ENCODE assay signal across 1 cellular context in the genomic region with DNA sequence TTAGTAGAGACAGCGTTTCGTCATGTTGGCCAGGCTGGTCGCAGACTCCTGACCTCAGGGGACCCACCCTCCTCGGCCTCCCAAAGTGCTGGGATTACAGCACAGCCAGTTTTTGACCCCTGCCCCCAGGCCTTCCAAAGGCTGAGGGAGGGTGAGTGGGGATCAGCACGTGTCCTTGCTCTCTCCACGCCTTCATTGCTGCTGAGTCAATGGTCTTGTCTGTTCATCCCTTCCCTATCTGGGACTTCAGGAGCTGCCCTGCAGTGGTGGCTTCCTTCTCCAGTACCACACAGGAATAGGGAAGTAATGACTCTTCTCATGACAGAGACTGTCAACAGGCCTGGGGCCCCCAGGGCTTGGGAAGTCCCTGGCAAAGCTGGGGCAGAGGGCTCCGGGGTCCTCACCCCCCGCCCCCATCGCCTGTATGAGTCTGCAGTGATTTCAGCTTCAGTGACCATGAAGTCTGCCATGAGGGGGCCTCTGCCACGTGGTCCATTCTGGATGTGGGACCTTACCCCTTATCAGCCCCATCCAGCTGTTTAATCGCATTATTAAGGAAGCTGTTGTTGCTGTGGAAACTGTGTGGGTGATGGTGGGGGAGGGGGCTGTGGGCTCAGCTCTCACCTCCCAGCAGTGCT.
TF ChIP-seq lines count a peak whose summit lies in the region.

No MANE protein-coding gene starts in this region.

TF ChIP-seq in HepG2, 621 proteins besides CTCF, POLR2A, EP300 and RAD21 (continued from another document and continues in another):
- TF ChIP-seq RXRA (CRISPR knock-in tag; IDR thresholded peaks at IDR 0.05) = peak; percentile 98
- no peak for TF ChIP-seq SRF (IDR thresholded peaks at IDR 0.05; ENCODE audit: low read depth, low read length)
- no peak for TF ChIP-seq ZNF616 (CRISPR knock-in tag; IDR thresholded peaks at IDR 0.05; ENCODE audit: low read depth)
- no peak for TF ChIP-seq SMC3 (IDR thresholded peaks at IDR 0.05; ENCODE audit: low read length)
- TF ChIP-seq, protein P1, sequence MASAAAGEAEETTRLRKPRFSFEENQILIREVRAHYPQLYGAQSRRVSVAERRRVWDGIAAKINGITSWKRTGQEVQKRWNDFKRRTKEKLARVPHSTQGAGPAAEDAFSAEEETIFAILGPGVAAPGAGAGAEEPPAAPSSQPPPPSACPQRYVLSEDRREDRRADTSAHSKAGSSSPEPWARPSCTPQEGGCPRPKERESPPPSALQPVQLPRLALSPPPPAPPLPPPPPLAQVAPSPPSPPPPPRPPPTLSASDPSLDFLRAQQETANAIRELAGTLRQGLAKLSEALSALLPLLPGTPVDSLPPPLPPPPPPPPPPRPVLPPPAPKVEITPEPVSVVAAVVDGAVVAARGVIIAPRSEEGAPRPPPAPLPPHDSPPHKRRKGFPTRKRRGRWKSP (CRISPR knock-in tag; IDR thresholded peaks at IDR 0.05) = no peak
- TF ChIP-seq ZNF670 (CRISPR knock-in tag; IDR thresholded peaks at IDR 0.05; ENCODE audit: borderline replicate concordance) = no peak
- TF ChIP-seq KDM1A (CRISPR knock-in tag; IDR thresholded peaks at IDR 0.05) = no peak
- TF ChIP-seq ZNF232 (CRISPR knock-in tag; IDR thresholded peaks at IDR 0.05; ENCODE audit: borderline replicate concordance) = 0 out of 2 replicates have a peak, but pooled peaks have one; percentile 26
- TF ChIP-seq, protein P2, sequence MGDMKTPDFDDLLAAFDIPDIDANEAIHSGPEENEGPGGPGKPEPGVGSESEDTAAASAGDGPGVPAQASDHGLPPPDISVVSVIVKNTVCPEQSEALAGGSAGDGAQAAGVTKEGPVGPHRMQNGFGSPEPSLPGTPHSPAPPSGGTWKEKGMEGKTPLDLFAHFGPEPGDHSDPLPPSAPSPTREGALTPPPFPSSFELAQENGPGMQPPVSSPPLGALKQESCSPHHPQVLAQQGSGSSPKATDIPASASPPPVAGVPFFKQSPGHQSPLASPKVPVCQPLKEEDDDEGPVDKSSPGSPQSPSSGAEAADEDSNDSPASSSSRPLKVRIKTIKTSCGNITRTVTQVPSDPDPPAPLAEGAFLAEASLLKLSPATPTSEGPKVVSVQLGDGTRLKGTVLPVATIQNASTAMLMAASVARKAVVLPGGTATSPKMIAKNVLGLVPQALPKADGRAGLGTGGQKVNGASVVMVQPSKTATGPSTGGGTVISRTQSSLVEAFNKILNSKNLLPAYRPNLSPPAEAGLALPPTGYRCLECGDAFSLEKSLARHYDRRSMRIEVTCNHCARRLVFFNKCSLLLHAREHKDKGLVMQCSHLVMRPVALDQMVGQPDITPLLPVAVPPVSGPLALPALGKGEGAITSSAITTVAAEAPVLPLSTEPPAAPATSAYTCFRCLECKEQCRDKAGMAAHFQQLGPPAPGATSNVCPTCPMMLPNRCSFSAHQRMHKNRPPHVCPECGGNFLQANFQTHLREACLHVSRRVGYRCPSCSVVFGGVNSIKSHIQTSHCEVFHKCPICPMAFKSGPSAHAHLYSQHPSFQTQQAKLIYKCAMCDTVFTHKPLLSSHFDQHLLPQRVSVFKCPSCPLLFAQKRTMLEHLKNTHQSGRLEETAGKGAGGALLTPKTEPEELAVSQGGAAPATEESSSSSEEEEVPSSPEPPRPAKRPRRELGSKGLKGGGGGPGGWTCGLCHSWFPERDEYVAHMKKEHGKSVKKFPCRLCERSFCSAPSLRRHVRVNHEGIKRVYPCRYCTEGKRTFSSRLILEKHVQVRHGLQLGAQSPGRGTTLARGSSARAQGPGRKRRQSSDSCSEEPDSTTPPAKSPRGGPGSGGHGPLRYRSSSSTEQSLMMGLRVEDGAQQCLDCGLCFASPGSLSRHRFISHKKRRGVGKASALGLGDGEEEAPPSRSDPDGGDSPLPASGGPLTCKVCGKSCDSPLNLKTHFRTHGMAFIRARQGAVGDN (CRISPR knock-in tag; IDR thresholded peaks at IDR 0.05) = peak; percentile 93
- no peak; the same call in 1 of the 2 replicates for TF ChIP-seq NFYB (CRISPR knock-in tag; IDR thresholded peaks at IDR 0.05)
- no peak for TF ChIP-seq HCFC1 (IDR thresholded peaks at IDR 0.05; ENCODE audit: low read depth, low read length)
- no peak for TF ChIP-seq MLLT10 (CRISPR knock-in tag; IDR thresholded peaks at IDR 0.05)
- TF ChIP-seq SP4 (CRISPR knock-in tag; IDR thresholded peaks at IDR 0.05) = peak; percentile 51; the same call in 1 of the 2 replicates
- TF ChIP-seq REXO4 (CRISPR knock-in tag; IDR thresholded peaks at IDR 0.05; ENCODE audit: borderline replicate concordance) = no peak
- TF ChIP-seq MIXL1 (CRISPR knock-in tag; IDR thresholded peaks at IDR 0.05) = no peak
- no peak for TF ChIP-seq DNMT3B (CRISPR knock-in tag; conservative IDR thresholded peaks at IDR 0.05)
- TF ChIP-seq, protein P3, sequence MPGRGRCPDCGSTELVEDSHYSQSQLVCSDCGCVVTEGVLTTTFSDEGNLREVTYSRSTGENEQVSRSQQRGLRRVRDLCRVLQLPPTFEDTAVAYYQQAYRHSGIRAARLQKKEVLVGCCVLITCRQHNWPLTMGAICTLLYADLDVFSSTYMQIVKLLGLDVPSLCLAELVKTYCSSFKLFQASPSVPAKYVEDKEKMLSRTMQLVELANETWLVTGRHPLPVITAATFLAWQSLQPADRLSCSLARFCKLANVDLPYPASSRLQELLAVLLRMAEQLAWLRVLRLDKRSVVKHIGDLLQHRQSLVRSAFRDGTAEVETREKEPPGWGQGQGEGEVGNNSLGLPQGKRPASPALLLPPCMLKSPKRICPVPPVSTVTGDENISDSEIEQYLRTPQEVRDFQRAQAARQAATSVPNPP (CRISPR knock-in tag; IDR thresholded peaks at IDR 0.05) = no peak
- TF ChIP-seq ZNF83 (CRISPR knock-in tag; IDR thresholded peaks at IDR 0.05; ENCODE audit: borderline replicate concordance) = no peak
- peak; percentile 48 for TF ChIP-seq GABPB1 (CRISPR knock-in tag; IDR thresholded peaks at IDR 0.05)
- TF ChIP-seq SP5 (CRISPR knock-in tag; IDR thresholded peaks at IDR 0.05; ENCODE audit: borderline replicate concordance, low read depth) = peak; percentile 63; the same call in 1 of the 2 replicates
- peak; percentile 31; the same call in 1 of the 2 replicates for TF ChIP-seq POGZ (CRISPR knock-in tag; IDR thresholded peaks at IDR 0.05)
- no peak for TF ChIP-seq PLRG1 (conservative IDR thresholded peaks at IDR 0.05)
- TF ChIP-seq, protein P4, sequence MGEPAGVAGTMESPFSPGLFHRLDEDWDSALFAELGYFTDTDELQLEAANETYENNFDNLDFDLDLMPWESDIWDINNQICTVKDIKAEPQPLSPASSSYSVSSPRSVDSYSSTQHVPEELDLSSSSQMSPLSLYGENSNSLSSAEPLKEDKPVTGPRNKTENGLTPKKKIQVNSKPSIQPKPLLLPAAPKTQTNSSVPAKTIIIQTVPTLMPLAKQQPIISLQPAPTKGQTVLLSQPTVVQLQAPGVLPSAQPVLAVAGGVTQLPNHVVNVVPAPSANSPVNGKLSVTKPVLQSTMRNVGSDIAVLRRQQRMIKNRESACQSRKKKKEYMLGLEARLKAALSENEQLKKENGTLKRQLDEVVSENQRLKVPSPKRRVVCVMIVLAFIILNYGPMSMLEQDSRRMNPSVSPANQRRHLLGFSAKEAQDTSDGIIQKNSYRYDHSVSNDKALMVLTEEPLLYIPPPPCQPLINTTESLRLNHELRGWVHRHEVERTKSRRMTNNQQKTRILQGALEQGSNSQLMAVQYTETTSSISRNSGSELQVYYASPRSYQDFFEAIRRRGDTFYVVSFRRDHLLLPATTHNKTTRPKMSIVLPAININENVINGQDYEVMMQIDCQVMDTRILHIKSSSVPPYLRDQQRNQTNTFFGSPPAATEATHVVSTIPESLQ (CRISPR knock-in tag; conservative IDR thresholded peaks at IDR 0.05) = no peak
- TF ChIP-seq ARNTL (CRISPR knock-in tag; IDR thresholded peaks at IDR 0.05) = peak; percentile 91
- TF ChIP-seq, protein P5, sequence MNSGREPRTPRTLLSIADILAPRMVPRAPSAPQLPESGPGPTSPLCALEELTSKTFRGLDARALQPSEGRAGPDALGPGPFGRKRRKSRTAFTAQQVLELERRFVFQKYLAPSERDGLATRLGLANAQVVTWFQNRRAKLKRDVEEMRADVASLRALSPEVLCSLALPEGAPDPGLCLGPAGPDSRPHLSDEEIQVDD (CRISPR knock-in tag; IDR thresholded peaks at IDR 0.05; ENCODE audit: borderline replicate concordance) = no peak
- TF ChIP-seq SSRP1 (CRISPR knock-in tag; IDR thresholded peaks at IDR 0.05) = no peak
- TF ChIP-seq, protein P6, sequence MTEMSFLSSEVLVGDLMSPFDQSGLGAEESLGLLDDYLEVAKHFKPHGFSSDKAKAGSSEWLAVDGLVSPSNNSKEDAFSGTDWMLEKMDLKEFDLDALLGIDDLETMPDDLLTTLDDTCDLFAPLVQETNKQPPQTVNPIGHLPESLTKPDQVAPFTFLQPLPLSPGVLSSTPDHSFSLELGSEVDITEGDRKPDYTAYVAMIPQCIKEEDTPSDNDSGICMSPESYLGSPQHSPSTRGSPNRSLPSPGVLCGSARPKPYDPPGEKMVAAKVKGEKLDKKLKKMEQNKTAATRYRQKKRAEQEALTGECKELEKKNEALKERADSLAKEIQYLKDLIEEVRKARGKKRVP (CRISPR knock-in tag; IDR thresholded peaks at IDR 0.05) = peak in 1 of 2 experiments; percentile 74; a peak in 2 of 4 replicates
- no peak for TF ChIP-seq ARNT (IDR thresholded peaks at IDR 0.05)
- no peak for TF ChIP-seq CHCHD3 (CRISPR knock-in tag; IDR thresholded peaks at IDR 0.05)
- TF ChIP-seq NFRKB (IDR thresholded peaks at IDR 0.05) = no peak
- peak; percentile 68; the same call in 1 of the 2 replicates for TF ChIP-seq TARDBP (CRISPR knock-in tag; IDR thresholded peaks at IDR 0.05)
- TF ChIP-seq ZSCAN12 (CRISPR knock-in tag; IDR thresholded peaks at IDR 0.05) = no peak
- no peak for TF ChIP-seq PAX8 (CRISPR knock-in tag; IDR thresholded peaks at IDR 0.05; ENCODE audit: borderline replicate concordance)
- TF ChIP-seq, protein P7, sequence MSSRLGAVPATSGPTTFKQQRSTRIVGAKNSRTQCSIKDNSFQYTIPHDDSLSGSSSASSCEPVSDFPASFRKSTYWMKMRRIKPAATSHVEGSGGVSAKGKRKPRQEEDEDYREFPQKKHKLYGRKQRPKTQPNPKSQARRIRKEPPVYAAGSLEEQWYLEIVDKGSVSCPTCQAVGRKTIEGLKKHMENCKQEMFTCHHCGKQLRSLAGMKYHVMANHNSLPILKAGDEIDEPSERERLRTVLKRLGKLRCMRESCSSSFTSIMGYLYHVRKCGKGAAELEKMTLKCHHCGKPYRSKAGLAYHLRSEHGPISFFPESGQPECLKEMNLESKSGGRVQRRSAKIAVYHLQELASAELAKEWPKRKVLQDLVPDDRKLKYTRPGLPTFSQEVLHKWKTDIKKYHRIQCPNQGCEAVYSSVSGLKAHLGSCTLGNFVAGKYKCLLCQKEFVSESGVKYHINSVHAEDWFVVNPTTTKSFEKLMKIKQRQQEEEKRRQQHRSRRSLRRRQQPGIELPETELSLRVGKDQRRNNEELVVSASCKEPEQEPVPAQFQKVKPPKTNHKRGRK (CRISPR knock-in tag; IDR thresholded peaks at IDR 0.05) = no peak
- no peak for TF ChIP-seq ZSCAN22 (CRISPR knock-in tag; IDR thresholded peaks at IDR 0.05)
- TF ChIP-seq, protein P8, sequence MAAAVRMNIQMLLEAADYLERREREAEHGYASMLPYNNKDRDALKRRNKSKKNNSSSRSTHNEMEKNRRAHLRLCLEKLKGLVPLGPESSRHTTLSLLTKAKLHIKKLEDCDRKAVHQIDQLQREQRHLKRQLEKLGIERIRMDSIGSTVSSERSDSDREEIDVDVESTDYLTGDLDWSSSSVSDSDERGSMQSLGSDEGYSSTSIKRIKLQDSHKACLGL (CRISPR knock-in tag; IDR thresholded peaks at IDR 0.05) = no peak
- TF ChIP-seq FLYWCH1 (CRISPR knock-in tag; IDR thresholded peaks at IDR 0.05) = no peak
- TF ChIP-seq, protein P9, sequence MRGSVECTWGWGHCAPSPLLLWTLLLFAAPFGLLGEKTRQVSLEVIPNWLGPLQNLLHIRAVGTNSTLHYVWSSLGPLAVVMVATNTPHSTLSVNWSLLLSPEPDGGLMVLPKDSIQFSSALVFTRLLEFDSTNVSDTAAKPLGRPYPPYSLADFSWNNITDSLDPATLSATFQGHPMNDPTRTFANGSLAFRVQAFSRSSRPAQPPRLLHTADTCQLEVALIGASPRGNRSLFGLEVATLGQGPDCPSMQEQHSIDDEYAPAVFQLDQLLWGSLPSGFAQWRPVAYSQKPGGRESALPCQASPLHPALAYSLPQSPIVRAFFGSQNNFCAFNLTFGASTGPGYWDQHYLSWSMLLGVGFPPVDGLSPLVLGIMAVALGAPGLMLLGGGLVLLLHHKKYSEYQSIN (CRISPR knock-in tag; IDR thresholded peaks at IDR 0.05; ENCODE audit: borderline replicate concordance) = no peak
- TF ChIP-seq ZNF792 (CRISPR knock-in tag; IDR thresholded peaks at IDR 0.05) = peak; percentile 63
- TF ChIP-seq, protein P10, sequence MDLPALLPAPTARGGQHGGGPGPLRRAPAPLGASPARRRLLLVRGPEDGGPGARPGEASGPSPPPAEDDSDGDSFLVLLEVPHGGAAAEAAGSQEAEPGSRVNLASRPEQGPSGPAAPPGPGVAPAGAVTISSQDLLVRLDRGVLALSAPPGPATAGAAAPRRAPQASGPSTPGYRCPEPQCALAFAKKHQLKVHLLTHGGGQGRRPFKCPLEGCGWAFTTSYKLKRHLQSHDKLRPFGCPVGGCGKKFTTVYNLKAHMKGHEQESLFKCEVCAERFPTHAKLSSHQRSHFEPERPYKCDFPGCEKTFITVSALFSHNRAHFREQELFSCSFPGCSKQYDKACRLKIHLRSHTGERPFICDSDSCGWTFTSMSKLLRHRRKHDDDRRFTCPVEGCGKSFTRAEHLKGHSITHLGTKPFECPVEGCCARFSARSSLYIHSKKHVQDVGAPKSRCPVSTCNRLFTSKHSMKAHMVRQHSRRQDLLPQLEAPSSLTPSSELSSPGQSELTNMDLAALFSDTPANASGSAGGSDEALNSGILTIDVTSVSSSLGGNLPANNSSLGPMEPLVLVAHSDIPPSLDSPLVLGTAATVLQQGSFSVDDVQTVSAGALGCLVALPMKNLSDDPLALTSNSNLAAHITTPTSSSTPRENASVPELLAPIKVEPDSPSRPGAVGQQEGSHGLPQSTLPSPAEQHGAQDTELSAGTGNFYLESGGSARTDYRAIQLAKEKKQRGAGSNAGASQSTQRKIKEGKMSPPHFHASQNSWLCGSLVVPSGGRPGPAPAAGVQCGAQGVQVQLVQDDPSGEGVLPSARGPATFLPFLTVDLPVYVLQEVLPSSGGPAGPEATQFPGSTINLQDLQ (CRISPR knock-in tag; IDR thresholded peaks at IDR 0.05) = no peak
- TF ChIP-seq, protein P11, sequence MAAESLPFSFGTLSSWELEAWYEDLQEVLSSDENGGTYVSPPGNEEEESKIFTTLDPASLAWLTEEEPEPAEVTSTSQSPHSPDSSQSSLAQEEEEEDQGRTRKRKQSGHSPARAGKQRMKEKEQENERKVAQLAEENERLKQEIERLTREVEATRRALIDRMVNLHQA (CRISPR knock-in tag; IDR thresholded peaks at IDR 0.05) = no peak
- no peak for TF ChIP-seq ELF1 (CRISPR knock-in tag; IDR thresholded peaks at IDR 0.05)
- TF ChIP-seq, protein P12, sequence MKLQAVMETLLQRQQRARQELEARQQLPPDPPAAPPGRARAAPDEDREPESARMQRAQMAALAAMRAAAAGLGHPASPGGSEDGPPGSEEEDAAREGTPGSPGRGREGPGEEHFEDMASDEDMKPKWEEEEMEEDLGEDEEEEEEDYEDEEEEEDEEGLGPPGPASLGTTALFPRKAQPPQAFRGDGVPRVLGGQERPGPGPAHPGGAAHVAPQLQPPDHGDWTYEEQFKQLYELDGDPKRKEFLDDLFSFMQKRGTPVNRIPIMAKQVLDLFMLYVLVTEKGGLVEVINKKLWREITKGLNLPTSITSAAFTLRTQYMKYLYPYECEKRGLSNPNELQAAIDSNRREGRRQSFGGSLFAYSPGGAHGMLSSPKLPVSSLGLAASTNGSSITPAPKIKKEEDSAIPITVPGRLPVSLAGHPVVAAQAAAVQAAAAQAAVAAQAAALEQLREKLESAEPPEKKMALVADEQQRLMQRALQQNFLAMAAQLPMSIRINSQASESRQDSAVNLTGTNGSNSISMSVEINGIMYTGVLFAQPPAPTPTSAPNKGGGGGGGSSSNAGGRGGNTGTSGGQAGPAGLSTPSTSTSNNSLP (IDR thresholded peaks at IDR 0.05; ENCODE audit: low read depth, low read length) = no peak
- TF ChIP-seq ZNF496 (CRISPR knock-in tag; IDR thresholded peaks at IDR 0.05; ENCODE audit: insufficient replicate concordance) = no peak
- no peak for TF ChIP-seq ZNF12 (CRISPR knock-in tag; IDR thresholded peaks at IDR 0.05)
- TF ChIP-seq ZNF253 (CRISPR knock-in tag; IDR thresholded peaks at IDR 0.05; ENCODE audit: borderline replicate concordance) = no peak
